ENCODE assay signal across 1 cellular context in genomic region chr22:19432092-19432844, GRCh38.
TF ChIP-seq lines count a peak whose summit lies in the region.

Gene MRPL40, plus strand, starts transcription at chr22:19432545. Its CDS starts 10 bp downstream, at chr22:19432555.

TF ChIP-seq in WTC11, 78 proteins besides CTCF, POLR2A, EP300 and RAD21 (continued from another document):
- TF ChIP-seq SP1 (CRISPR knock-in tag; conservative IDR thresholded peaks at IDR 0.05) (peak; percentile 93), ZNF263 (CRISPR knock-in tag; IDR thresholded peaks at IDR 0.05; ENCODE audit: low read depth) (peak; percentile 54; the same call in 1 of the 2 replicates), PREB (CRISPR knock-in tag; IDR thresholded peaks at IDR 0.05; ENCODE audit: borderline replicate concordance) (peak; percentile 89; the same call in 1 of the 2 replicates), IRF2 (CRISPR knock-in tag; IDR thresholded peaks at IDR 0.05; ENCODE audit: borderline replicate concordance, low read depth) (no peak), FOXP1 (CRISPR knock-in tag; IDR thresholded peaks at IDR 0.05; ENCODE audit: borderline replicate concordance) (peak; percentile 89), TCF7 (CRISPR knock-in tag; IDR thresholded peaks at IDR 0.05; ENCODE audit: low read depth) (peak; percentile 82), ZNF423 (CRISPR knock-in tag; IDR thresholded peaks at IDR 0.05) (peak; percentile 63), SOX15 (CRISPR knock-in tag; IDR thresholded peaks at IDR 0.05) (no peak), EMX1 (CRISPR knock-in tag; IDR thresholded peaks at IDR 0.05) (no peak), KAT7 (CRISPR knock-in tag; IDR thresholded peaks at IDR 0.05; ENCODE audit: borderline replicate concordance) (peak; percentile 100), MYBL2 (CRISPR knock-in tag; IDR thresholded peaks at IDR 0.05) (peak; percentile 88), RELA (CRISPR knock-in tag; IDR thresholded peaks at IDR 0.05; ENCODE audit: borderline replicate concordance) (peak; percentile 84; the same call in 1 of the 2 replicates), E2F5 (CRISPR knock-in tag; IDR thresholded peaks at IDR 0.05) (peak; percentile 58; the same call in 1 of the 2 replicates), FOXK1 (CRISPR knock-in tag; IDR thresholded peaks at IDR 0.05) (peak; percentile 91), TEAD1 (CRISPR knock-in tag; IDR thresholded peaks at IDR 0.05) (peak; percentile 82; the same call in 1 of the 2 replicates), ZNF121 (CRISPR knock-in tag; IDR thresholded peaks at IDR 0.05) (peak; percentile 4; the same call in 1 of the 2 replicates), ZNF671 (CRISPR knock-in tag; IDR thresholded peaks at IDR 0.05) (no peak), STAT6 (CRISPR knock-in tag; conservative IDR thresholded peaks at IDR 0.05; ENCODE audit: low read depth) (no peak), USF1 (CRISPR knock-in tag; IDR thresholded peaks at IDR 0.05) (peak; percentile 77; the same call in 1 of the 2 replicates), HMGA2 (CRISPR knock-in tag; IDR thresholded peaks at IDR 0.05) (no peak), JAZF1 (CRISPR knock-in tag; IDR thresholded peaks at IDR 0.05) (no peak), ZNF512 (CRISPR knock-in tag; IDR thresholded peaks at IDR 0.05; ENCODE audit: borderline replicate concordance) (peak; percentile 11; the same call in 1 of the 2 replicates), NFATC4 (CRISPR knock-in tag; IDR thresholded peaks at IDR 0.05) (no peak), FOXJ3 (CRISPR knock-in tag; IDR thresholded peaks at IDR 0.05; ENCODE audit: borderline replicate concordance) (no peak), ESRRA (CRISPR knock-in tag; IDR thresholded peaks at IDR 0.05; ENCODE audit: borderline replicate concordance) (peak; percentile 90)
- TF ChIP-seq, protein P1, sequence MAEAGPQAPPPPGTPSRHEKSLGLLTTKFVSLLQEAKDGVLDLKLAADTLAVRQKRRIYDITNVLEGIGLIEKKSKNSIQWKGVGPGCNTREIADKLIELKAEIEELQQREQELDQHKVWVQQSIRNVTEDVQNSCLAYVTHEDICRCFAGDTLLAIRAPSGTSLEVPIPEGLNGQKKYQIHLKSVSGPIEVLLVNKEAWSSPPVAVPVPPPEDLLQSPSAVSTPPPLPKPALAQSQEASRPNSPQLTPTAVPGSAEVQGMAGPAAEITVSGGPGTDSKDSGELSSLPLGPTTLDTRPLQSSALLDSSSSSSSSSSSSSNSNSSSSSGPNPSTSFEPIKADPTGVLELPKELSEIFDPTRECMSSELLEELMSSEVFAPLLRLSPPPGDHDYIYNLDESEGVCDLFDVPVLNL (CRISPR knock-in tag; IDR thresholded peaks at IDR 0.05; ENCODE audit: borderline replicate concordance, low read depth): peak; percentile 82
- TF ChIP-seq, protein P2, sequence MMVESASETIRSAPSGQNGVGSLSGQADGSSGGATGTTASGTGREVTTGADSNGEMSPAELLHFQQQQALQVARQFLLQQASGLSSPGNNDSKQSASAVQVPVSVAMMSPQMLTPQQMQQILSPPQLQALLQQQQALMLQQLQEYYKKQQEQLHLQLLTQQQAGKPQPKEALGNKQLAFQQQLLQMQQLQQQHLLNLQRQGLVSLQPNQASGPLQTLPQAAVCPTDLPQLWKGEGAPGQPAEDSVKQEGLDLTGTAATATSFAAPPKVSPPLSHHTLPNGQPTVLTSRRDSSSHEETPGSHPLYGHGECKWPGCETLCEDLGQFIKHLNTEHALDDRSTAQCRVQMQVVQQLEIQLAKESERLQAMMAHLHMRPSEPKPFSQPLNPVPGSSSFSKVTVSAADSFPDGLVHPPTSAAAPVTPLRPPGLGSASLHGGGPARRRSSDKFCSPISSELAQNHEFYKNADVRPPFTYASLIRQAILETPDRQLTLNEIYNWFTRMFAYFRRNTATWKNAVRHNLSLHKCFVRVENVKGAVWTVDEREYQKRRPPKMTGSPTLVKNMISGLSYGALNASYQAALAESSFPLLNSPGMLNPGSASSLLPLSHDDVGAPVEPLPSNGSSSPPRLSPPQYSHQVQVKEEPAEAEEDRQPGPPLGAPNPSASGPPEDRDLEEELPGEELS (CRISPR knock-in tag; IDR thresholded peaks at IDR 0.05): peak; percentile 74; the same call in 1 of the 2 replicates
- TF ChIP-seq, protein P3, sequence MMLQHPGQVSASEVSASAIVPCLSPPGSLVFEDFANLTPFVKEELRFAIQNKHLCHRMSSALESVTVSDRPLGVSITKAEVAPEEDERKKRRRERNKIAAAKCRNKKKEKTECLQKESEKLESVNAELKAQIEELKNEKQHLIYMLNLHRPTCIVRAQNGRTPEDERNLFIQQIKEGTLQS (CRISPR knock-in tag; conservative IDR thresholded peaks at IDR 0.05): 0 out of 2 replicates have a peak, but pooled peaks have one; percentile 33
- TF ChIP-seq, protein P4, sequence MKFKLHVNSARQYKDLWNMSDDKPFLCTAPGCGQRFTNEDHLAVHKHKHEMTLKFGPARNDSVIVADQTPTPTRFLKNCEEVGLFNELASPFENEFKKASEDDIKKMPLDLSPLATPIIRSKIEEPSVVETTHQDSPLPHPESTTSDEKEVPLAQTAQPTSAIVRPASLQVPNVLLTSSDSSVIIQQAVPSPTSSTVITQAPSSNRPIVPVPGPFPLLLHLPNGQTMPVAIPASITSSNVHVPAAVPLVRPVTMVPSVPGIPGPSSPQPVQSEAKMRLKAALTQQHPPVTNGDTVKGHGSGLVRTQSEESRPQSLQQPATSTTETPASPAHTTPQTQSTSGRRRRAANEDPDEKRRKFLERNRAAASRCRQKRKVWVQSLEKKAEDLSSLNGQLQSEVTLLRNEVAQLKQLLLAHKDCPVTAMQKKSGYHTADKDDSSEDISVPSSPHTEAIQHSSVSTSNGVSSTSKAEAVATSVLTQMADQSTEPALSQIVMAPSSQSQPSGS (CRISPR knock-in tag; IDR thresholded peaks at IDR 0.05; ENCODE audit: borderline replicate concordance, low read depth): no peak; the same call in 1 of the 2 replicates
- TF ChIP-seq, protein P5, sequence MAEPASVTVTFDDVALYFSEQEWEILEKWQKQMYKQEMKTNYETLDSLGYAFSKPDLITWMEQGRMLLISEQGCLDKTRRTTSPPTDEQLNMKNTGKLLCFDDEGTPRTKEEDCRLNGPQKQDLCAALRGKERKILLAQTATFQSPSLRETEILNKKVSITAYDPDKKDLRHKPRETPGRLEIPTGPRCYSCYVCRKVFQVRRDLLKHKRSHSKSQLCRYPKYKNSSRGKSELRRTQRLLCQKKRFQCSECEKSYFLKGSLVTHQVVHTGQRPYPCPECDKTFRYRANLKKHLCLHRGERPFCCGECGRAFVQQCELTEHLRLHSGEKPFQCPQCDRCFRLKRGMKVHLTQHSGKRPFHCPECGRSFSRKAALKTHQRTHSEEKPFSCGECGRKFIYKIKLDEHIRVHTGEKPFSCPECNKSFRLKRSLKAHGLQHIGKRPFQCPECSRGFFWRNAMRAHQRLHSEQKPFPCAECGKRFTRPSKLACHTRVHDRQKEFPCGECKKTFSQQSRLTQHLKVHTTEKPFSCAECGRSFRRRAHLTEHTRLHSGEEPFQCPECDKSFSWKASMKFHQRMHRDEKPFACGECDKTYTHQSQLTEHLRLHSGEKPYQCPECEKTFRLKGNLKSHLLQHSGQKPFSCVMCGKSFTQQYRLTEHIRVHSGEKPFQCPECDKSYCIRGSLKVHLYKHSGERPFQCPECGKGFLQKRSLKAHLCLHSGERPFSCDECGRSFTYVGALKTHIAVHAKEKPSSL (CRISPR knock-in tag; conservative IDR thresholded peaks at IDR 0.05): no peak
- TF ChIP-seq, protein P6, sequence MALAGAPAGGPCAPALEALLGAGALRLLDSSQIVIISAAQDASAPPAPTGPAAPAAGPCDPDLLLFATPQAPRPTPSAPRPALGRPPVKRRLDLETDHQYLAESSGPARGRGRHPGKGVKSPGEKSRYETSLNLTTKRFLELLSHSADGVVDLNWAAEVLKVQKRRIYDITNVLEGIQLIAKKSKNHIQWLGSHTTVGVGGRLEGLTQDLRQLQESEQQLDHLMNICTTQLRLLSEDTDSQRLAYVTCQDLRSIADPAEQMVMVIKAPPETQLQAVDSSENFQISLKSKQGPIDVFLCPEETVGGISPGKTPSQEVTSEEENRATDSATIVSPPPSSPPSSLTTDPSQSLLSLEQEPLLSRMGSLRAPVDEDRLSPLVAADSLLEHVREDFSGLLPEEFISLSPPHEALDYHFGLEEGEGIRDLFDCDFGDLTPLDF (CRISPR knock-in tag; IDR thresholded peaks at IDR 0.05): peak; percentile 72; the same call in 1 of the 2 replicates
